21 cellular contexts compared by ENCODE assay signal in genomic region chr13:44447783-44448182, GRCh38.
A peak's percentile ranks its signal among the peaks of the same experiment; 100 is the strongest.
DNase-seq lines count a peak whose midpoint lies in the region; ATAC-seq, FAIRE-seq and TF ChIP-seq lines count a peak whose summit lies in the region.
"Had no signal": no experiment of that assay in that cellular context is flagged by ENCODE, and none has a peak within 500 bp of the region (broad histone marks: within the 10 kb centered on the region; RNA-seq: fewer than 3 reads in every experiment).

No MANE protein-coding gene starts in this region.

- intact Hi-C loops in dorsolateral prefrontal cortex (cut with DNase I) (no loop called here), psoas muscle (cut with DNase I) (no loop called here), kidney (cut with DNase I) (loop anchor here (10.0 kb wide), 1 partner anchor 403 kb away; no protein-coding TSS in a partner anchor)

- DNase-seq in dorsolateral prefrontal cortex (no peak), psoas muscle (no peak), kidney (no peak), NCI-H2029 (lab: John Stamatoyannopoulos, UW) (no peak), UCSD-AML1 (lab: John Stamatoyannopoulos, UW; ENCODE audit: unreplicated experiment) (no peak)
- no peak for DNase-seq in effector memory CD4-positive, alpha-beta T cell
- DNase-seq: Caco-2; CD4-positive, CD25-positive, alpha-beta regulatory T cell; CD8-positive, alpha-beta T cell; DMS153; DND-41; EL; GDM1; H9 had no signal

- no peak overlapping the region for H3K9ac ChIP-seq in kidney (ENCODE audit: low read length in 2 of 2)
- H3K9ac ChIP-seq: BLaER1 had no signal

- no peak overlapping the region for H3K4me3 ChIP-seq in dorsolateral prefrontal cortex
- H3K4me3 ChIP-seq in psoas muscle = no peak overlapping the region
- no peak overlapping the region for H3K4me3 ChIP-seq in effector memory CD4-positive, alpha-beta T cell (ENCODE audit: insufficient read depth, low read depth, low read length, poor library complexity, severe bottlenecking)
- no peak overlapping the region for H3K4me3 ChIP-seq in kidney (ENCODE audit: low read length in 2 of 2)
- H3K4me3 ChIP-seq: BLaER1, GM12878, GM23338 had no signal

- peak; percentile 66 for FAIRE-seq in islet of Langerhans (lab: Jason Lieb, UNC)
- no peak for FAIRE-seq in kidney (lab: Jason Lieb, UNC)
- FAIRE-seq: GM12878, GM19239 had no signal

- H3K4me1 ChIP-seq in psoas muscle (peaks cover 36% of the 10 kb centered on the region), kidney (ENCODE audit: control insufficient read depth in 1 of 2, insufficient read depth in 1 of 2, low read depth in 1 of 2, low read length in 2 of 2) (peaks cover 5 to 9% of the 10 kb centered on the region in 2 donors)
- H3K4me1 ChIP-seq in effector memory CD4-positive, alpha-beta T cell (ENCODE audit: control insufficient read depth, insufficient read depth, low read length, poor library complexity, severe bottlenecking) = no peaks in the 10 kb centered on the region
- H3K4me1 ChIP-seq: BLaER1 had no signal

- H3K27ac ChIP-seq in dorsolateral prefrontal cortex (peak overlapping the region in 36 of 59 donors; percentile 1 to 90 (median 62)), psoas muscle (peak overlapping the region; percentile 80), kidney (ENCODE audit: low read depth in 2 of 2, low read length in 2 of 2) (no peak overlapping the region)
- H3K27ac ChIP-seq in effector memory CD4-positive, alpha-beta T cell (ENCODE audit: insufficient read depth, low read length, poor library complexity, severe bottlenecking) = no peak overlapping the region
- H3K27ac ChIP-seq: BLaER1, C4-2B had no signal

- no peak for ATAC-seq in psoas muscle
- ATAC-seq: CD8-positive, alpha-beta T cell; GM12878; GM23338; HCT116 had no signal

- H3K36me3 ChIP-seq in psoas muscle (ENCODE audit: insufficient read depth in 1 of 2, low read depth in 1 of 2) (no peaks in the 10 kb centered on the region), kidney (ENCODE audit: control insufficient read depth in 1 of 2, insufficient read depth in 2 of 2, low read length in 2 of 2) (no peaks in the 10 kb centered on the region)
- H3K36me3 ChIP-seq in effector memory CD4-positive, alpha-beta T cell (ENCODE audit: control insufficient read depth, insufficient read depth, low read length) = no peaks in the 10 kb centered on the region

- 91 to 95% (median 93%) methylated on average over 1 of the region's 1 CpG for WGBS in psoas muscle, 3 donors

- H3K9me3 ChIP-seq in psoas muscle (no peaks in the 10 kb centered on the region), kidney (ENCODE audit: control insufficient read depth in 1 of 2, low read length in 2 of 2) (no peaks in the 10 kb centered on the region)
- no peaks in the 10 kb centered on the region for H3K9me3 ChIP-seq in effector memory CD4-positive, alpha-beta T cell (ENCODE audit: control insufficient read depth, low read length)
- H3K9me3 ChIP-seq: BLaER1, Caco-2 had no signal

- TF ChIP-seq CTCF in dorsolateral prefrontal cortex (IDR thresholded peaks at IDR 0.05 in 54 of 56, conservative IDR thresholded peaks at IDR 0.05 in 2 of 56; ENCODE audit: low read depth in 1 of 56, partially characterized antibody in 56 of 56) = no peak
- no peak for TF ChIP-seq CTCF in psoas muscle (IDR thresholded peaks at IDR 0.05)
- no peak for TF ChIP-seq CTCF in kidney (IDR thresholded peaks at IDR 0.05; ENCODE audit: borderline replicate concordance, extremely low read depth, insufficient read depth)

- no peaks in the 10 kb centered on the region for H3K27me3 ChIP-seq in dorsolateral prefrontal cortex
- no peaks in the 10 kb centered on the region for H3K27me3 ChIP-seq in psoas muscle (ENCODE audit: insufficient read depth in 3 of 3, low read length in 2 of 3)
- H3K27me3 ChIP-seq in effector memory CD4-positive, alpha-beta T cell (replicated peaks; ENCODE audit: control insufficient read depth, insufficient read depth, low read length, poor library complexity, severe bottlenecking) = no peaks in the 10 kb centered on the region
- H3K27me3 ChIP-seq: BLaER1 had no signal

Comparison
In these comparisons a context has a peak if more than half of its experiments do, and no peak if none do; other contexts are left out.
1. H3K27ac ChIP-seq: peak in dorsolateral prefrontal cortex (36 of 59) and psoas muscle (single experiment); none in effector memory CD4-positive, alpha-beta T cell (single experiment) and kidney (0 of 2).